ENCODE assay signal across 1 cellular context in genomic region chr12:4202482-4202881, GRCh38.
TF ChIP-seq lines count a peak whose summit lies in the region.

No MANE protein-coding gene starts in this region.

TF ChIP-seq in H1, 55 proteins besides CTCF, POLR2A, EP300 and RAD21:
- TF ChIP-seq ATF2 (IDR thresholded peaks at IDR 0.05; ENCODE audit: low read length) (no peak), SRF (IDR thresholded peaks at IDR 0.05; ENCODE audit: low read depth, low read length) (no peak), KDM5A (IDR thresholded peaks at IDR 0.05; ENCODE audit: low read length) (no peak), MAFK (IDR thresholded peaks at IDR 0.05; ENCODE audit: low read depth, low read length) (no peak), E2F6 (IDR thresholded peaks at IDR 0.05) (no peak), NANOG (IDR thresholded peaks at IDR 0.05; ENCODE audit: insufficient read depth, low read depth, low read length, poor library complexity, severe bottlenecking) (no peak), PHF8 (conservative IDR thresholded peaks at IDR 0.05; ENCODE audit: low read depth, low read length) (no peak)
TF ChIP-seq in H1: peak in this region for 0.
